ENCODE assay signal across 11 cellular contexts in genomic region chr22:42296381-42296853, GRCh38. TPM values are rescaled to one million over a fixed set of nuclear protein-coding genes. Genes with fewer than 3 reads are reported as not detected.
DNase-seq lines count a peak whose midpoint lies in the region; ATAC-seq and TF ChIP-seq lines count a peak whose summit lies in the region.
"Had no signal": no experiment of that assay in that cellular context is flagged by ENCODE, and none has a peak within 500 bp of the region (broad histone marks: within the 10 kb centered on the region; RNA-seq: fewer than 3 reads in every experiment).

No MANE protein-coding gene starts in this region.

- POLR2A ChIA-PET in OCI-LY7 (lab: Charles Lee): interaction anchor here (0.6 to 1.1 kb wide), 4 partner anchors 16 to 103 kb away, joined by 3 to 4 read pairs (median 3); no protein-coding TSS in a partner anchor

- in situ Hi-C loops in ACHN (cut with HindIII; ENCODE audit: low pct_ligation_motif_present, low pct_unique_long_range_greater_than_20kb, low sequenced_read_pairs): no loop called here

- peak overlapping the region; percentile 29; the same call in 1 of the 2 replicates for H2AFZ ChIP-seq in OCI-LY7 (ENCODE audit: low read length)

- peak overlapping the region; percentile 83 for H3K27ac ChIP-seq in OCI-LY7 (ENCODE audit: low read depth, low read length, poor library complexity, severe bottlenecking)

- peaks cover 86% of the 10 kb centered on the region for H3K4me1 ChIP-seq in OCI-LY7 (ENCODE audit: insufficient read depth, low read length, poor library complexity, severe bottlenecking)

- ATAC-seq in Right ventricle myocardium superior (ENCODE audit: poor library complexity): no peak
- ATAC-seq: stimulated activated memory B cell treated with anti-CD40 and anti-IgM and Interleukin-4, amounts not matched to agents 10 μg/mL and 1 μg/mL and 100 μg/mL, for 72 hours had no signal

- TF ChIP-seq CTCF in GM20000 (IDR thresholded peaks at IDR 0.05; ENCODE audit: extremely low read depth, missing control alignments): peak; percentile 7
- peak; percentile 83 for TF ChIP-seq CTCF in OCI-LY7 (conservative IDR thresholded peaks at IDR 0.05; ENCODE audit: low read length)

- no peak overlapping the region for H3K4me3 ChIP-seq in OCI-LY7 (ENCODE audit: low read depth, low read length, poor library complexity, severe bottlenecking)

- CTCF ChIA-PET in OCI-LY7 (lab: Charles Lee; ENCODE audit: unreplicated experiment): interaction anchor here (0.6 to 1.0 kb wide), 3 partner anchors 109 to 148 kb away, joined by 3 to 4 read pairs (median 4); no protein-coding TSS in a partner anchor

- H3K36me3 ChIP-seq in OCI-LY7 (ENCODE audit: insufficient read depth, low read length): no peaks in the 10 kb centered on the region

- no peaks in the 10 kb centered on the region for H4K20me1 ChIP-seq in OCI-LY7 (ENCODE audit: insufficient read depth, low read length)

- no peaks in the 10 kb centered on the region for H3K9me2 ChIP-seq in OCI-LY7 (ENCODE audit: insufficient read depth, low read length)

- H3K4me2 ChIP-seq in OCI-LY7 (ENCODE audit: low read length): peak overlapping the region; percentile 91

- no peaks in the 10 kb centered on the region for H3K9me3 ChIP-seq in OCI-LY7 (ENCODE audit: low read length)

- intact Hi-C loops in OCI-LY7 (cut with micrococcal nuclease; ENCODE audit: unreplicated experiment) (loop anchor here (2.0 to 5.0 kb wide), 2 partner anchors 34 to 141 kb away; no protein-coding TSS in a partner anchor), Right ventricle myocardium superior (cut with DNase I) (loop anchor here (10.0 kb wide), 1 partner anchor 138 kb away; the partner anchor contains the start of gene NFAM1)

- no peaks in the 10 kb centered on the region for H3K79me2 ChIP-seq in OCI-LY7 (ENCODE audit: insufficient read depth, low read depth, low read length)

- peak; percentile 3 for DNase-seq in ACHN
- no peak for DNase-seq in GM20000 (ENCODE audit: low spot score)
- DNase-seq in OCI-LY7 (ENCODE audit: low spot score): peak; percentile 77
- peak; percentile 71 for DNase-seq in Right ventricle myocardium superior
- no peak for DNase-seq in NCI-H774 (lab: John Stamatoyannopoulos, UW)
- DNase-seq in NCI-H1930 (lab: John Stamatoyannopoulos, UW): no peak
- DNase-seq in hepatic stellate cell (ENCODE audit: low spot score): no peak
- DNase-seq in GM19238 (ENCODE audit: insufficient read length, low spot score): no peak
- DNase-seq: activated CD8-positive, alpha-beta memory T cell treated with anti-CD3 and anti-CD28 coated beads for 24 hours; NCI-H146 had no signal

- no TSS peak for BruUV-seq in OCI-LY7 (replicated peaks; lab: Mats Ljungman, UMichigan)

RNA-seq across cellular contexts. Expression of gene TCF20, which starts 26.0 kb away (rescaled TPM):
- 55.6 and 56.0 TPM in 2 replicates for total RNA-seq in OCI-LY7 (2014; rRNA removed; shearing (Covaris generic))
- 71.1 and 77.8 TPM in 2 replicates for total RNA-seq in OCI-LY7 (2022)
- total RNA-seq in Right ventricle myocardium superior: 16.3 TPM

Comparison
In these comparisons a context has a peak if more than half of its experiments do, and no peak if none do; other contexts are left out.
1. DNase-seq: peak in ACHN (single experiment), OCI-LY7 (single experiment) and Right ventricle myocardium superior (single experiment); none in GM20000 (single experiment), NCI-H774 (single experiment), NCI-H1930 (0 of 2), hepatic stellate cell (single experiment) and GM19238 (single experiment).